26 cellular contexts compared by ENCODE assay signal in genomic region chrX:11355259-11355909, GRCh38.
"Had no signal": no experiment of that assay in that cellular context is flagged by ENCODE, and none has a peak within 500 bp of the region (broad histone marks: within the 10 kb centered on the region; RNA-seq: fewer than 3 reads in every experiment).

No MANE protein-coding gene starts in this region.

- H3K36me3 ChIP-seq: esophagus muscularis mucosa, gastroesophageal sphincter, heart left ventricle, neutrophil, sigmoid colon, stomach, tibial artery, upper lobe of left lung had no signal

- H3K4me1 ChIP-seq: foreskin keratinocyte, psoas muscle had no signal

- ATAC-seq: gastroesophageal sphincter; heart left ventricle; left lobe of liver; natural killer cell; psoas muscle; right cardiac atrium; stimulated activated effector memory CD8-positive, alpha-beta T cell treated with anti-CD3 and anti-CD28 coated beads, Interleukin-12 subunit alpha, Interleukin-12 subunit beta, amount 100 ng/mL, for 72 hours had no signal

- H3K4me1 Mint-ChIP-seq: endodermal cell; natural killer cell; neural crest cell; stimulated activated effector memory CD8-positive, alpha-beta T cell treated with anti-CD3 and anti-CD28 coated beads, Interleukin-12 subunit alpha, Interleukin-12 subunit beta, amount 100 ng/mL, for 72 hours had no signal

- H2AFZ ChIP-seq: hepatocyte had no signal

- H3K4me2 ChIP-seq: hepatocyte had no signal

- H3K27me3 ChIP-seq: esophagus muscularis mucosa, foreskin keratinocyte, gastroesophageal sphincter, heart left ventricle, hepatocyte, neutrophil, sigmoid colon, stomach, tibial artery, upper lobe of left lung had no signal

- H3K27ac ChIP-seq: epithelial cell of prostate, esophagus muscularis mucosa, foreskin keratinocyte, gastroesophageal sphincter, heart left ventricle, hepatocyte, neutrophil, psoas muscle, sigmoid colon, stomach, tibial artery, upper lobe of left lung had no signal

- H3K4me3 Mint-ChIP-seq: endodermal cell; memory B cell; natural killer cell; neural crest cell; stimulated activated effector memory CD8-positive, alpha-beta T cell treated with anti-CD3 and anti-CD28 coated beads, Interleukin-12 subunit alpha, Interleukin-12 subunit beta, amount 100 ng/mL, for 72 hours had no signal

- H3K36me3 Mint-ChIP-seq: natural killer cell; stimulated activated effector memory CD8-positive, alpha-beta T cell treated with anti-CD3 and anti-CD28 coated beads, Interleukin-12 subunit alpha, Interleukin-12 subunit beta, amount 100 ng/mL, for 72 hours had no signal

- H3K4me3 ChIP-seq: esophagus muscularis mucosa, gastroesophageal sphincter, heart left ventricle, hepatocyte, lung, psoas muscle, sigmoid colon, stomach, tibial artery, upper lobe of left lung had no signal

- DNase-seq: effector CD8-positive, alpha-beta T cell; endodermal cell; heart left ventricle; kidney; natural killer cell; psoas muscle; right cardiac atrium; sigmoid colon; stimulated activated CD4-positive, alpha-beta T cell treated with anti-CD3 and anti-CD28 coated beads, Interleukin-2, amount 100 ng/mL, for 24 hours; stimulated activated CD4-positive, alpha-beta T cell treated with anti-CD3 and anti-CD28 coated beads, Interleukin-4, amount 100 ng/mL, for 24 hours; stimulated activated naive CD4-positive, alpha-beta T cell treated with Interleukin-2 at 50 U/mL for 16 hours; stomach; tibial artery; upper lobe of left lung had no signal

- H3K27ac Mint-ChIP-seq: endodermal cell; memory B cell; natural killer cell; stimulated activated effector memory CD8-positive, alpha-beta T cell treated with anti-CD3 and anti-CD28 coated beads, Interleukin-12 subunit alpha, Interleukin-12 subunit beta, amount 100 ng/mL, for 72 hours had no signal

- H3K27me3 Mint-ChIP-seq: memory B cell had no signal

- H3K9me3 ChIP-seq: esophagus muscularis mucosa, gastroesophageal sphincter, heart left ventricle, neutrophil, psoas muscle, sigmoid colon, stomach, tibial artery, upper lobe of left lung had no signal

- H3K9me3 Mint-ChIP-seq: natural killer cell; stimulated activated effector memory CD8-positive, alpha-beta T cell treated with anti-CD3 and anti-CD28 coated beads, Interleukin-12 subunit alpha, Interleukin-12 subunit beta, amount 100 ng/mL, for 72 hours had no signal

- FAIRE-seq: urothelium cell line had no signal
